In the genomic region with DNA sequence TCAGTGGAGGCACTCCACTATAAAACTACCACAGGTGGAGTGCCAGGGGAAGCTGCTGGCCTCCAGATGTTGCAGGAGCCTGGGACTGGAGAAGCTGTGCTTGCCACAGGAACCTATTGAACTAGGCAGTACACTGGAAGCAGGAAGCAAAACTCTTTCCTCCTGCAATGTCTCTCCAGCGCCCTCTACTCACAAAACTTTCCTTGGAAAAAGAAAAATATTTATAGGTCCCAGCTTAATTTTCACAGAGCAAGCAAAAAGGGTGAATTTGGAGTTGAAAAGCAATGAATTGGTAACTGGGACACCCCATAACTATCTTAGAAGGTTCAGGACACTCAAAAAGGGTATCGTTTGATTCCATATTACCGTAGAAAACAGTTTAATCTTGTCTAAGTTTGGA, we compare ENCODE assay signal across 1 cellular context.
TF ChIP-seq lines count a peak whose summit lies in the region.

No MANE protein-coding gene starts in this region.

TF ChIP-seq in HCT116, 20 proteins besides CTCF, POLR2A, EP300 and RAD21 (continued from another document):
- no peak for TF ChIP-seq REST (IDR thresholded peaks at IDR 0.05; ENCODE audit: low read depth)
- TF ChIP-seq EZH2 (IDR thresholded peaks at IDR 0.05), result no peak
- TF ChIP-seq ZFX (IDR thresholded peaks at IDR 0.05), result no peak
- TF ChIP-seq JUND (IDR thresholded peaks at IDR 0.05), result no peak
- no peak for TF ChIP-seq POLR2AphosphoS5 (IDR thresholded peaks at IDR 0.05; ENCODE audit: low read depth, low read length)
- no peak for TF ChIP-seq SIN3A (IDR thresholded peaks at IDR 0.05; ENCODE audit: low read depth)
- no peak for TF ChIP-seq ZBTB33 (IDR thresholded peaks at IDR 0.05; ENCODE audit: extremely low read depth, insufficient replicate concordance, low read length)
TF ChIP-seq in HCT116: peak in this region for 0.
